16 cellular contexts compared by ENCODE assay signal in genomic region chr9:36787709-36788108, GRCh38.
A peak's percentile ranks its signal among the peaks of the same experiment; 100 is the strongest.
DNase-seq lines count a peak whose midpoint lies in the region; ATAC-seq and TF ChIP-seq lines count a peak whose summit lies in the region.
"Had no signal": no experiment of that assay in that cellular context is flagged by ENCODE, and none has a peak within 500 bp of the region (broad histone marks: within the 10 kb centered on the region; RNA-seq: fewer than 3 reads in every experiment).

No MANE protein-coding gene starts in this region.

- POLR2A ChIA-PET in MCF 10A (lab: Yijun Ruan, JAX) = no interaction called here

- H3K4me2 ChIP-seq in mammary epithelial cell (ENCODE audit: insufficient read depth, low read depth, low read length) = no peak overlapping the region
- H3K4me2 ChIP-seq: BLaER1 had no signal

- no TSS peak for BruUV-seq in MCF 10A (replicated peaks; lab: Mats Ljungman, UMichigan)
- BruUV-seq in mammary epithelial cell (replicated peaks; lab: Mats Ljungman, UMichigan) = no TSS peak

- H3K27me3 Mint-ChIP-seq in MCF 10A (ENCODE audit: insufficient read depth, unreplicated experiment) (peaks cover 52% of the 10 kb centered on the region), endodermal cell (ENCODE audit: insufficient read depth) (peaks cover 17% of the 10 kb centered on the region)

- H3K27me3 ChIP-seq in mammary epithelial cell (ENCODE audit: insufficient read depth, low read length) = no peaks in the 10 kb centered on the region
- peaks cover 7% of the 10 kb centered on the region for H3K27me3 ChIP-seq in endodermal cell (ENCODE audit: control insufficient read depth, insufficient read depth, low read length, poor library complexity, severe bottlenecking)
- H3K27me3 ChIP-seq: BLaER1 had no signal

- peak; percentile 28 for DNase-seq in MCF 10A (ENCODE audit: unreplicated experiment)
- DNase-seq in mammary epithelial cell = no peak
- peak; percentile 51 for DNase-seq in mesenteric fat pad (ENCODE audit: low spot score)
- DNase-seq in stimulated activated effector memory CD8-positive, alpha-beta T cell treated with anti-CD3 and anti-CD28 coated beads, Interleukin-12 subunit alpha, Interleukin-12 subunit beta, amount 100 ng/mL, for 72 hours (ENCODE audit: low spot score in 2 of 2) = no peak
- no peak for DNase-seq in CD1c-positive myeloid dendritic cell (ENCODE audit: extremely low spot score)
- DNase-seq in endodermal cell = no peak
- DNase-seq: 8988T; Calu3; CD8-positive, alpha-beta T cell; DMS79 treated with DMSO at 0.1 percent for 48 hours; GF-D8; GM23248 had no signal

- H4K20me1 ChIP-seq in mammary epithelial cell (ENCODE audit: insufficient read depth, low read length) = no peaks in the 10 kb centered on the region
- H4K20me1 ChIP-seq: BLaER1 had no signal

- dilution Hi-C loops in mammary epithelial cell (cut with HindIII; ENCODE audit: low sequenced_read_pairs) = no loop called here

- no peak overlapping the region for H3K4me3 Mint-ChIP-seq in MCF 10A (ENCODE audit: unreplicated experiment)
- H3K4me3 Mint-ChIP-seq in stimulated activated effector memory CD8-positive, alpha-beta T cell treated with anti-CD3 and anti-CD28 coated beads, Interleukin-12 subunit alpha, Interleukin-12 subunit beta, amount 100 ng/mL, for 72 hours = no peak overlapping the region
- no peak overlapping the region for H3K4me3 Mint-ChIP-seq in endodermal cell
- H3K4me3 Mint-ChIP-seq: CD14-positive monocyte; CD8-positive, alpha-beta T cell had no signal

- CTCF ChIA-PET in MCF 10A (lab: Yijun Ruan, JAX) = interaction anchor here (0.6 kb wide), 1 partner anchor 701 kb away, joined by 3 read pairs; no protein-coding TSS in a partner anchor
- CTCF ChIA-PET in mammary epithelial cell (lab: Charles Lee; ENCODE audit: low non-redundant PET) = no interaction called here

- no peaks in the 10 kb centered on the region for H3K4me1 Mint-ChIP-seq in MCF 10A (ENCODE audit: insufficient read depth, unreplicated experiment)
- H3K4me1 Mint-ChIP-seq in stimulated activated effector memory CD8-positive, alpha-beta T cell treated with anti-CD3 and anti-CD28 coated beads, Interleukin-12 subunit alpha, Interleukin-12 subunit beta, amount 100 ng/mL, for 72 hours = no peaks in the 10 kb centered on the region
- H3K4me1 Mint-ChIP-seq in endodermal cell = peaks cover 4% of the 10 kb centered on the region
- H3K4me1 Mint-ChIP-seq: CD14-positive monocyte had no signal

- no peak overlapping the region for H3K4me3 ChIP-seq in mammary epithelial cell (replicated peaks in 1 of 3; ENCODE audit: insufficient read depth in 1 of 3, low read depth in 2 of 3, low read length in 3 of 3)
- H3K4me3 ChIP-seq in endodermal cell (ENCODE audit: low read length) = no peak overlapping the region
- H3K4me3 ChIP-seq: BLaER1, GM23248, HAP-1 had no signal

- intact Hi-C loops in MCF 10A (cut with micrococcal nuclease) (no loop called here), mammary epithelial cell (cut with micrococcal nuclease) (no loop called here)

- H3K9me3 ChIP-seq in mammary epithelial cell (replicated peaks; ENCODE audit: insufficient read depth, low read length) = no peaks in the 10 kb centered on the region
- H3K9me3 ChIP-seq in endodermal cell (ENCODE audit: control insufficient read depth, low read length) = no peaks in the 10 kb centered on the region
- H3K9me3 ChIP-seq: BLaER1, HAP-1 had no signal

- H3K36me3 Mint-ChIP-seq in MCF 10A (ENCODE audit: insufficient read depth, unreplicated experiment) = no peaks in the 10 kb centered on the region
- no peaks in the 10 kb centered on the region for H3K36me3 Mint-ChIP-seq in stimulated activated effector memory CD8-positive, alpha-beta T cell treated with anti-CD3 and anti-CD28 coated beads, Interleukin-12 subunit alpha, Interleukin-12 subunit beta, amount 100 ng/mL, for 72 hours
- H3K36me3 Mint-ChIP-seq in endodermal cell (ENCODE audit: low read depth) = no peaks in the 10 kb centered on the region
- H3K36me3 Mint-ChIP-seq: CD14-positive monocyte; CD8-positive, alpha-beta T cell had no signal

- no peak overlapping the region for H2AFZ ChIP-seq in mammary epithelial cell (ENCODE audit: low read depth, low read length)
- H2AFZ ChIP-seq: GM23248 had no signal

- H3K27ac Mint-ChIP-seq in MCF 10A (ENCODE audit: low read depth, unreplicated experiment) = no peak overlapping the region
- H3K27ac Mint-ChIP-seq in stimulated activated effector memory CD8-positive, alpha-beta T cell treated with anti-CD3 and anti-CD28 coated beads, Interleukin-12 subunit alpha, Interleukin-12 subunit beta, amount 100 ng/mL, for 72 hours = no peak overlapping the region
- H3K27ac Mint-ChIP-seq in endodermal cell = no peak overlapping the region
- H3K27ac Mint-ChIP-seq: CD14-positive monocyte; CD8-positive, alpha-beta T cell had no signal

- H3K9ac ChIP-seq in mammary epithelial cell (ENCODE audit: insufficient read depth, low read length) = no peak overlapping the region
- no peak overlapping the region for H3K9ac ChIP-seq in endodermal cell (ENCODE audit: extremely low read depth, low read length, poor library complexity, severe bottlenecking)
- H3K9ac ChIP-seq: BLaER1, GM23248 had no signal

- ATAC-seq in stimulated activated effector memory CD8-positive, alpha-beta T cell treated with anti-CD3 and anti-CD28 coated beads, Interleukin-12 subunit alpha, Interleukin-12 subunit beta, amount 100 ng/mL, for 72 hours = peak; percentile 35
- no peak for ATAC-seq in GM19351 (IDR thresholded peaks at IDR 0.05; ENCODE audit: unreplicated experiment)
- ATAC-seq: CD8-positive, alpha-beta T cell had no signal

- TF ChIP-seq CTCF in MCF 10A (IDR thresholded peaks at IDR 0.05; ENCODE audit: unreplicated experiment) (no peak), mammary epithelial cell (conservative IDR thresholded peaks at IDR 0.05 in 1 of 2, IDR thresholded peaks at IDR 0.05 in 1 of 2; ENCODE audit: extremely low read depth in 1 of 2, insufficient read depth in 1 of 2, low read depth in 1 of 2, low read length in 2 of 2) (no peak), endodermal cell (conservative IDR thresholded peaks at IDR 0.05) (no peak)

- no peaks in the 10 kb centered on the region for H3K9me3 Mint-ChIP-seq in MCF 10A (ENCODE audit: unreplicated experiment)
- H3K9me3 Mint-ChIP-seq in stimulated activated effector memory CD8-positive, alpha-beta T cell treated with anti-CD3 and anti-CD28 coated beads, Interleukin-12 subunit alpha, Interleukin-12 subunit beta, amount 100 ng/mL, for 72 hours = peaks cover 7% of the 10 kb centered on the region
- H3K9me3 Mint-ChIP-seq in endodermal cell = peaks cover 1% of the 10 kb centered on the region

- H3K79me2 ChIP-seq in mammary epithelial cell (ENCODE audit: insufficient read depth, low read length) = no peaks in the 10 kb centered on the region

- H3K36me3 ChIP-seq in mammary epithelial cell (ENCODE audit: insufficient read depth, low read length) (no peaks in the 10 kb centered on the region), endodermal cell (ENCODE audit: control insufficient read depth, insufficient read depth, low read length) (no peaks in the 10 kb centered on the region)
- H3K36me3 ChIP-seq: BLaER1, HAP-1 had no signal

- no peaks in the 10 kb centered on the region for H3K4me1 ChIP-seq in mammary epithelial cell (ENCODE audit: insufficient read depth, low read length)
- H3K4me1 ChIP-seq in endodermal cell (ENCODE audit: control insufficient read depth, insufficient read depth, low read length) = peaks cover 6% of the 10 kb centered on the region
- H3K4me1 ChIP-seq: HAP-1 had no signal

- H3K27ac ChIP-seq in mammary epithelial cell (ENCODE audit: insufficient read depth, low read depth, low read length) = no peak overlapping the region
- no peak overlapping the region for H3K27ac ChIP-seq in endodermal cell (ENCODE audit: low read depth, low read length)
- H3K27ac ChIP-seq: BLaER1, GM23248 had no signal

- in situ Hi-C loops in mammary epithelial cell (cut with MboI; ENCODE audit: low sequenced_read_pairs in 2 of 2) = loop anchor here in 1 of 2 donors (10.0 to 25.0 kb wide), 2 partner anchors 57 to 625 kb away; partner anchors contain the start of gene GRHPR

- WGBS in mammary epithelial cell (ENCODE audit: low coverage, missing lambda C conversion rate) = 43% methylated on average over 3 of the region's 3 CpGs
- WGBS in endodermal cell (ENCODE audit: insufficient coverage in 1 of 2, insufficient read length in 1 of 2), 2 experiments = 0 to 54% methylated on average over 1 to 3 of the region's 3 CpGs

Comparison
In these comparisons a context has a peak if more than half of its experiments do, and no peak if none do; other contexts are left out.
1. DNase-seq: peak in MCF 10A (single experiment) and mesenteric fat pad (single experiment); none in mammary epithelial cell (single experiment), stimulated activated effector memory CD8-positive, alpha-beta T cell treated with anti-CD3 and anti-CD28 coated beads, Interleukin-12 subunit alpha, Interleukin-12 subunit beta, amount 100 ng/mL, for 72 hours (0 of 2), CD1c-positive myeloid dendritic cell (single experiment) and endodermal cell (single experiment).